1 cellular context compared by ENCODE assay signal in genomic region chr11:61701298-61701993, GRCh38.
TF ChIP-seq lines count a peak whose summit lies in the region.

No MANE protein-coding gene starts in this region.

TF ChIP-seq in GM23338, 12 proteins besides CTCF, POLR2A, EP300 and RAD21 (continued from another document):
- TF ChIP-seq ZNF462 (CRISPR knock-in tag; IDR thresholded peaks at IDR 0.05) (no peak), NANOG (IDR thresholded peaks at IDR 0.05; ENCODE audit: borderline replicate concordance) (no peak), ZNF331 (CRISPR knock-in tag; IDR thresholded peaks at IDR 0.05; ENCODE audit: low read depth) (no peak), ETS1 (IDR thresholded peaks at IDR 0.05) (no peak), STAT1 (IDR thresholded peaks at IDR 0.05; ENCODE audit: unreplicated experiment) (no peak)
